Comparison of ENCODE assay signal across 8 cellular contexts in the genomic region with DNA sequence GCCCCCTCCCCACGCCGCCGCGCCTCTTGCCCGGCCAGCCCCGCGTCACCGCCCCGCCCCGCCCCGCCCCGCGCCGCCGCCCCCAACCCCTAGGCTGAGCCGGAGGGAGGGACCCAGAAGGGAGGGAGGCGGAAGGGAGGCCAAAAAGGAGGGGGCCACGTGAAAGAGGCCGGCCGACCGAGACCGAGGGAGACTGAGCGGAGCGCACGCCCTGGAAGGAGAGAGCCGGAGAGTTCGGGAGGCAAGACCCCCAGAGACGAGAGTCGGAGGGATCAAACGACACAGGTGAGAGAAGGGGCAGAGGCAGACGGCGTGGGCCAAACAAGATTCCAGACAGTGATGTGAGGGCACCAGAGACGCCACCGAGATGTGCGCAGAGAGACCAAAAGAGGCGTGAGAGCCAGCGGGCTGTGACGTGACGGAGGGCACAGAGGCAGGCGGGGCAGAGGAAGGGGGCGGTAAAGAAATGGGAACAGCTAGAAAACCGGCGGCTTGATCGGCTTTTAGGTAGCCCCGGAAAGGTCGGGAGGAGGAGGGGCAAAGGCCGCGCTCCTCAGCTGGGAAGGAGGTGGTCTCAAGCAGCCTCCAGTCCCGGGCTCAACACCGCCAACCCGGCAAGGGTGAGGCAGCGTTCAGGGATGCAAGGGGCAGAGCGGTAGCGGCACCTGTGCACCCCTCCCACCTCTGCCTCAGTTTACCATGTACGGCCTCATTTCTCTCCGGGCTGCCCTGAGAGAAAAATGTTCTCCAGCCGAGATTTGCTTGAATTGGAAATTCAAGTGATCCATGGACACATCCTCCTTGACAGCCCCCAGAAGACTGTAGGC. TPM values are rescaled to one million over a fixed set of nuclear protein-coding genes. Genes with fewer than 3 reads are reported as not detected.
DNase-seq lines count a peak whose midpoint lies in the region; ATAC-seq and TF ChIP-seq lines count a peak whose summit lies in the region.
"Had no signal": no experiment of that assay in that cellular context is flagged by ENCODE, and none has a peak within 500 bp of the region (broad histone marks: within the 10 kb centered on the region; RNA-seq: fewer than 3 reads in every experiment).

No MANE protein-coding gene starts in this region.

- H3K27ac ChIP-seq in esophagus muscularis mucosa (replicated peaks in 1 of 4): no peak overlapping the region

- H3K4me1 ChIP-seq in esophagus muscularis mucosa: peaks cover 64 to 83% (median 79%) of the 10 kb centered on the region in 4 donors

- 4% methylated on average over 37 of the region's 57 CpGs for WGBS in esophagus muscularis mucosa

- no peak for TF ChIP-seq EP300 in esophagus muscularis mucosa (IDR thresholded peaks at IDR 0.05)

- peaks cover 1% of the 10 kb centered on the region for H3K36me3 Mint-ChIP-seq in IgD-negative memory B cell

- peak overlapping the region; percentile 39 to 53 (median 42) for H3K4me3 ChIP-seq in esophagus muscularis mucosa

- intact Hi-C loops in esophagus muscularis mucosa (cut with DNase I): no loop called here

- peaks cover 0 to 2% (median 0%) of the 10 kb centered on the region in 3 donors for H3K9me3 Mint-ChIP-seq in IgD-negative memory B cell

- H3K36me3 ChIP-seq in esophagus muscularis mucosa: no peaks in the 10 kb centered on the region

- H3K27ac Mint-ChIP-seq in IgD-negative memory B cell: peak overlapping the region; percentile 31 to 84 (median 78)

- H3K27me3 Mint-ChIP-seq in IgD-negative memory B cell: peaks cover 58% of the 10 kb centered on the region

- no peaks in the 10 kb centered on the region for H3K9me3 ChIP-seq in esophagus muscularis mucosa

- TF ChIP-seq POLR2A in esophagus muscularis mucosa (IDR thresholded peaks at IDR 0.05; ENCODE audit: low read depth): no peak

- ATAC-seq in GM21723 (IDR thresholded peaks at IDR 0.05; ENCODE audit: unreplicated experiment): no peak

- TF ChIP-seq CTCF in esophagus muscularis mucosa (IDR thresholded peaks at IDR 0.05): no peak

- peaks cover 25 to 33% (median 33%) of the 10 kb centered on the region in 3 donors for H3K4me1 Mint-ChIP-seq in IgD-negative memory B cell

- H3K27me3 ChIP-seq in esophagus muscularis mucosa: peaks cover 39 to 98% (median 94%) of the 10 kb centered on the region in 4 donors

- peak overlapping the region; percentile 62 to 94 (median 76) for H3K4me3 Mint-ChIP-seq in IgD-negative memory B cell

- DNase-seq in RPMI8226: peak; percentile 37
- no peak for DNase-seq in esophagus muscularis mucosa (ENCODE audit: extremely low spot score)
- peak; percentile 55 for DNase-seq in stimulated activated CD8-positive, alpha-beta memory T cell treated with anti-CD3 and anti-CD28 coated beads, Interleukin-4, amount 100 ng/mL, for 48 hours
- no peak for DNase-seq in AG08395 (ENCODE audit: low spot score)
- no peak for DNase-seq in cerebellar cortex (ENCODE audit: low spot score)

RNA-seq across cellular contexts. Expression of a gene that starts 0.4 kb away (rescaled TPM):
- polyA plus RNA-seq in IgD-negative memory B cell: 0.33 TPM
- under 1 TPM in 1 of 4 donors, not detected in 3; 0.42 TPM for total RNA-seq in esophagus muscularis mucosa
- total RNA-seq: HT1080 had no signal

Comparison
In these comparisons a context has a peak if more than half of its experiments do, and no peak if none do; other contexts are left out.
1. DNase-seq: peak in RPMI8226 (single experiment) and stimulated activated CD8-positive, alpha-beta memory T cell treated with anti-CD3 and anti-CD28 coated beads, Interleukin-4, amount 100 ng/mL, for 48 hours (single experiment); none in esophagus muscularis mucosa (single experiment), AG08395 (single experiment) and cerebellar cortex (single experiment).